In the genomic region with DNA sequence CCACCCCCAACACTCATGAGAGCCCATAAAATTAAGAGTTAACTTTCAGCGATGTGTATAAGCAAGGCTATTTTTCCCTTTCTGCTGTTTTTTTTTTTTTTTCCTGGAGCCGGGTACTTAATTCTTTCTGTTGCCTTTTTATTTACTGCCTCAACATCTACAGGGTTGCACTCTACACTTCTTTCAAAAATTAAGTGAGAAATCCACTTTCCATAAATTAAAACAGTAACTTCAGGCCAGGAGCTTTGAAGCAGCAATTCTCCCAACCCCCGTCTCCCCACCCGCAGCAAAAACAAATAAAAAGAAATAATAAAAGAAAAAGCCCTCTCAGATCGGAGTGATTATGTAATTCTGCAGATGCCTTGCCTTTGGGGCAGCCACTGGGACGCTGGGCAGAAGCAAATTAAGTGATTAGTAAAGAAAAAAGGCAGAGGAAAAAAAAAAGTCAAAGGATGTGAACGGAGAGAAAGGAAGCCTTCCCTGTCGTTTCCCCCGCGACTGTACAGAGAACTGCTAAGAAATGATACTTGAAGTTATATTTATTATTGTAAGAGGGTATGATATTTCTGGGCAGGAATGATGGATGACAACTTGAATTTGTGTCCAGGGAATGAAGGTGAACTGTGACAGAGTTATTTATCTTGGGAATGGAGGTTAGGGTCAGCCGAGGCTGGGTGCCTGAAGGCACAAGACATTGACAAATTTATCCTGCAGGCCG, we compare ENCODE assay signal across 18 cellular contexts.
DNase-seq lines count a peak whose midpoint lies in the region; FAIRE-seq and TF ChIP-seq lines count a peak whose summit lies in the region.
"Had no signal": no experiment of that assay in that cellular context is flagged by ENCODE, and none has a peak within 500 bp of the region (broad histone marks: within the 10 kb centered on the region; RNA-seq: fewer than 3 reads in every experiment).

No MANE protein-coding gene starts in this region.

- no peak overlapping the region for H2AFZ ChIP-seq in endothelial cell of umbilical vein (ENCODE audit: low read depth, low read length)
- no peak overlapping the region for H2AFZ ChIP-seq in neural progenitor cell (replicated peaks)

- no peaks in the 10 kb centered on the region for H3K27me3 ChIP-seq in endothelial cell of umbilical vein (ENCODE audit: control insufficient read depth in 2 of 2, insufficient read depth in 2 of 2, low read length in 2 of 2)
- H3K27me3 ChIP-seq in neural progenitor cell, result no peaks in the 10 kb centered on the region
- H3K27me3 ChIP-seq: left lung, pancreas, transverse colon had no signal

- H3K36me3 ChIP-seq in endothelial cell of umbilical vein (ENCODE audit: control insufficient read depth in 2 of 2, extremely low read depth in 1 of 2, insufficient read depth in 2 of 2, low read length in 2 of 2), result no peaks in the 10 kb centered on the region
- H3K36me3 ChIP-seq in neural progenitor cell, result no peaks in the 10 kb centered on the region
- H3K36me3 ChIP-seq: pancreas, transverse colon had no signal

- H3K4me1 ChIP-seq in endothelial cell of umbilical vein (ENCODE audit: control insufficient read depth, extremely low read depth, insufficient read depth, low read length), result peaks cover 12% of the 10 kb centered on the region
- peaks cover 34% of the 10 kb centered on the region for H3K4me1 ChIP-seq in neural progenitor cell

- H3K27ac Mint-ChIP-seq in neural progenitor cell, result peak overlapping the region; percentile 57
- H3K27ac Mint-ChIP-seq: activated CD4-positive, alpha-beta T cell treated with anti-CD3 and anti-CD28 coated beads, Interleukin-2, amount 10 ng/mL, durations not matched to agents 7 days and 5 days had no signal

- no peaks in the 10 kb centered on the region for H4K20me1 ChIP-seq in endothelial cell of umbilical vein (replicated peaks; ENCODE audit: control insufficient read depth, extremely low read depth, insufficient read depth, low read length)
- H4K20me1 ChIP-seq in neural progenitor cell (ENCODE audit: low read depth), result no peaks in the 10 kb centered on the region

- no peak for TF ChIP-seq POLR2A in endothelial cell of umbilical vein (IDR thresholded peaks at IDR 0.05; ENCODE audit: low read depth, low read length)

- H3K9me1 ChIP-seq in endothelial cell of umbilical vein (replicated peaks; ENCODE audit: control insufficient read depth, extremely low read depth, insufficient read depth, low read length), result no peaks in the 10 kb centered on the region

- H3K9me3 ChIP-seq in endothelial cell of umbilical vein (replicated peaks; ENCODE audit: control insufficient read depth, insufficient read depth, low read length) (no peaks in the 10 kb centered on the region), neural progenitor cell (ENCODE audit: low read depth) (no peaks in the 10 kb centered on the region)
- H3K9me3 ChIP-seq: pancreas, transverse colon had no signal

- no peak overlapping the region for H3K9ac ChIP-seq in endothelial cell of umbilical vein (replicated peaks; ENCODE audit: extremely low read depth, insufficient read depth, low read length)
- no peak overlapping the region for H3K9ac ChIP-seq in neural progenitor cell

- dilution Hi-C loops in endothelial cell of umbilical vein (cut with MboI; ENCODE audit: extremely low pct_ligation_motif_present, low sequenced_read_pairs), result no loop called here

- intact Hi-C loops in endothelial cell of umbilical vein (cut with micrococcal nuclease), result no loop called here

- POLR2A ChIA-PET in endothelial cell of umbilical vein (lab: Charles Lee), result no interaction called here

- no peaks in the 10 kb centered on the region for H3K79me2 ChIP-seq in endothelial cell of umbilical vein (ENCODE audit: control insufficient read depth, insufficient read depth, low read length)
- no peaks in the 10 kb centered on the region for H3K79me2 ChIP-seq in neural progenitor cell (ENCODE audit: low read depth)

- H3K27ac ChIP-seq in 22Rv1 (peak overlapping the region; percentile 97), endothelial cell of umbilical vein (ENCODE audit: insufficient read depth, low read depth, low read length) (no peak overlapping the region), neural progenitor cell (no peak overlapping the region)
- H3K27ac ChIP-seq: left lung, RWPE1 had no signal

- H3F3A ChIP-seq in neural progenitor cell (ENCODE audit: low read depth), result peaks cover 9% of the 10 kb centered on the region

- no TSS peak for BruUV-seq in endothelial cell of umbilical vein (replicated peaks; lab: Mats Ljungman, UMichigan)

- CTCF ChIA-PET in endothelial cell of umbilical vein (lab: Charles Lee), result interaction anchor here (1.2 to 4.0 kb wide), 5 partner anchors 8 to 640 kb away, joined by 3 to 70 read pairs (median 9); partner anchors contain the start of gene ZNF503

- peak overlapping the region; percentile 44 for H3K4me3 Mint-ChIP-seq in neural progenitor cell
- H3K4me3 Mint-ChIP-seq: activated CD4-positive, alpha-beta T cell treated with anti-CD3 and anti-CD28 coated beads, Interleukin-2, amount 10 ng/mL, durations not matched to agents 7 days and 5 days; CD14-positive monocyte had no signal

- H3K4me2 ChIP-seq in endothelial cell of umbilical vein (ENCODE audit: insufficient read depth, low read length) (peak overlapping the region; percentile 9), neural progenitor cell (peak overlapping the region; percentile 33)

- H3K9me3 Mint-ChIP-seq in neural progenitor cell, result peaks cover 14% of the 10 kb centered on the region
- H3K9me3 Mint-ChIP-seq: activated CD4-positive, alpha-beta T cell treated with anti-CD3 and anti-CD28 coated beads, Interleukin-2, amount 10 ng/mL, durations not matched to agents 7 days and 5 days had no signal

- FAIRE-seq in endothelial cell of umbilical vein (lab: Jason Lieb, UNC), result no peak
- FAIRE-seq: pancreas had no signal

- DNase-seq in NCI-H69 (lab: John Stamatoyannopoulos, UW), result peak; percentile 53
- no peak for DNase-seq in endothelial cell of umbilical vein (ENCODE audit: low read depth, low spot score)
- no peak for DNase-seq in neural progenitor cell (ENCODE audit: low spot score)
- DNase-seq in DMS153 treated with DMSO at 0.1 percent for 48 hours (lab: John Stamatoyannopoulos, UW; ENCODE audit: unreplicated experiment), result no peak
- no peak for DNase-seq in GM13976 (ENCODE audit: low spot score)
- DNase-seq in activated CD8-positive, alpha-beta memory T cell treated with anti-CD3 and anti-CD28 coated beads for 24 hours, result no peak
- no peak for DNase-seq in OCI-M2 (lab: John Stamatoyannopoulos, UW; ENCODE audit: unreplicated experiment)
- DNase-seq: activated CD4-positive, alpha-beta T cell treated with anti-CD3 and anti-CD28 coated beads, Interleukin-2, amount 10 ng/mL, durations not matched to agents 7 days and 5 days; activated naive CD4-positive, alpha-beta T cell treated with Interleukin-2 at 50 U/mL for 16 hours; activated T-cell treated with anti-CD3 and anti-CD28 coated beads for 4 hours; erythroblast; NCI-H2081; transverse colon had no signal

- in situ Hi-C loops in GM13976 (cut with MboI; ENCODE audit: low sequenced_read_pairs, unreplicated experiment), result loop anchor here (25.0 kb wide), 1 partner anchor 648 kb away; no protein-coding TSS in a partner anchor

- peaks cover 6% of the 10 kb centered on the region for H3K27me3 Mint-ChIP-seq in neural progenitor cell (ENCODE audit: insufficient read depth, low read depth)
- H3K27me3 Mint-ChIP-seq: activated CD4-positive, alpha-beta T cell treated with anti-CD3 and anti-CD28 coated beads, Interleukin-2, amount 10 ng/mL, durations not matched to agents 7 days and 5 days had no signal

- H3K36me3 Mint-ChIP-seq in neural progenitor cell, result peaks cover 2% of the 10 kb centered on the region

- H3K4me3 ChIP-seq in endothelial cell of umbilical vein (replicated peaks in 1 of 3; ENCODE audit: insufficient read depth in 1 of 3, low read depth in 1 of 3, low read length in 3 of 3), result no peak overlapping the region
- H3K4me3 ChIP-seq in neural progenitor cell, result no peak overlapping the region
- H3K4me3 ChIP-seq: left lung, transverse colon had no signal

- TF ChIP-seq CTCF in 22Rv1 (IDR thresholded peaks at IDR 0.05) (no peak), endothelial cell of umbilical vein (IDR thresholded peaks at IDR 0.05; ENCODE audit: extremely low read depth in 1 of 2, insufficient read depth in 1 of 2, low read depth in 1 of 2, low read length in 2 of 2) (no peak), neural progenitor cell (IDR thresholded peaks at IDR 0.05) (no peak), GM13976 (IDR thresholded peaks at IDR 0.05; ENCODE audit: borderline replicate concordance, control extremely low read depth, extremely low read depth, insufficient read depth, missing control alignments) (no peak)

- peaks cover 43% of the 10 kb centered on the region for H3K4me1 Mint-ChIP-seq in neural progenitor cell
- H3K4me1 Mint-ChIP-seq: activated CD4-positive, alpha-beta T cell treated with anti-CD3 and anti-CD28 coated beads, Interleukin-2, amount 10 ng/mL, durations not matched to agents 7 days and 5 days had no signal

TF ChIP-seq in endothelial cell of umbilical vein, 7 proteins besides CTCF, POLR2A, EP300 and RAD21:
- TF ChIP-seq, protein P1, sequence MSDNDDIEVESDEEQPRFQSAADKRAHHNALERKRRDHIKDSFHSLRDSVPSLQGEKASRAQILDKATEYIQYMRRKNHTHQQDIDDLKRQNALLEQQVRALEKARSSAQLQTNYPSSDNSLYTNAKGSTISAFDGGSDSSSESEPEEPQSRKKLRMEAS (IDR thresholded peaks at IDR 0.05; ENCODE audit: insufficient read depth, insufficient read length), result no peak
TF ChIP-seq in endothelial cell of umbilical vein: peak in this region for 0.
